ENCODE assay signal across 1 cellular context in the genomic region with DNA sequence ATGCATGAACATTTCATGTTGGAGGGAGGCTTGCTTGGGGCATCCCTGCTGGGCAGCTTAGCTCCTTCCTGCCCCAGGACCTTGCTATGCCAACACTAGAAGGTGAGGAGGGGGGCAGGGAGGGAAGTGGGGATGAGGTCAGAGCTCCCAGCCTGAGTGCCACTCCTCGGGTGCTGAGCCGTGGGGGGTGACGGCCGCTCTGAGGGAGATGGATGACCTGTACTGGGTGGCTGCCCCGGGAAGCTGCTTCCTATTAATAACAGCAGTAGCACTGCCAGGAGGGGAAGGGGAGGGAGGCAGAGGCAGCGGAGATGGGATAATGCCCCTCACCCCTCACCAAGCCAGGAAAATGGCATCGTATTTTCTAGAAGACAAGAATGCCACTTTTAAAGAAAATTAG.
TF ChIP-seq lines count a peak whose summit lies in the region.

No MANE protein-coding gene starts in this region.

TF ChIP-seq in HEK293, 187 proteins besides CTCF, POLR2A, EP300 and RAD21 (continued from another document):
- TF ChIP-seq, protein P1, sequence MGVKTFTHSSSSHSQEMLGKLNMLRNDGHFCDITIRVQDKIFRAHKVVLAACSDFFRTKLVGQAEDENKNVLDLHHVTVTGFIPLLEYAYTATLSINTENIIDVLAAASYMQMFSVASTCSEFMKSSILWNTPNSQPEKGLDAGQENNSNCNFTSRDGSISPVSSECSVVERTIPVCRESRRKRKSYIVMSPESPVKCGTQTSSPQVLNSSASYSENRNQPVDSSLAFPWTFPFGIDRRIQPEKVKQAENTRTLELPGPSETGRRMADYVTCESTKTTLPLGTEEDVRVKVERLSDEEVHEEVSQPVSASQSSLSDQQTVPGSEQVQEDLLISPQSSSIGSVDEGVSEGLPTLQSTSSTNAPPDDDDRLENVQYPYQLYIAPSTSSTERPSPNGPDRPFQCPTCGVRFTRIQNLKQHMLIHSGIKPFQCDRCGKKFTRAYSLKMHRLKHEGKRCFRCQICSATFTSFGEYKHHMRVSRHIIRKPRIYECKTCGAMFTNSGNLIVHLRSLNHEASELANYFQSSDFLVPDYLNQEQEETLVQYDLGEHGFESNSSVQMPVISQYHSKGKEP (tag by site-specific recombination; IDR thresholded peaks at IDR 0.05): no peak
- TF ChIP-seq OSR2 (tag by site-specific recombination; IDR thresholded peaks at IDR 0.05) (peak; percentile 58), ZNF521 (tag by site-specific recombination; IDR thresholded peaks at IDR 0.05) (no peak), KLF9 (tag by site-specific recombination; IDR thresholded peaks at IDR 0.05; ENCODE audit: low read depth) (no peak), ZNF302 (tag by site-specific recombination; IDR thresholded peaks at IDR 0.05; ENCODE audit: low read depth) (no peak), ZNF157 (tag by site-specific recombination; IDR thresholded peaks at IDR 0.05) (no peak)
- TF ChIP-seq, protein P2, sequence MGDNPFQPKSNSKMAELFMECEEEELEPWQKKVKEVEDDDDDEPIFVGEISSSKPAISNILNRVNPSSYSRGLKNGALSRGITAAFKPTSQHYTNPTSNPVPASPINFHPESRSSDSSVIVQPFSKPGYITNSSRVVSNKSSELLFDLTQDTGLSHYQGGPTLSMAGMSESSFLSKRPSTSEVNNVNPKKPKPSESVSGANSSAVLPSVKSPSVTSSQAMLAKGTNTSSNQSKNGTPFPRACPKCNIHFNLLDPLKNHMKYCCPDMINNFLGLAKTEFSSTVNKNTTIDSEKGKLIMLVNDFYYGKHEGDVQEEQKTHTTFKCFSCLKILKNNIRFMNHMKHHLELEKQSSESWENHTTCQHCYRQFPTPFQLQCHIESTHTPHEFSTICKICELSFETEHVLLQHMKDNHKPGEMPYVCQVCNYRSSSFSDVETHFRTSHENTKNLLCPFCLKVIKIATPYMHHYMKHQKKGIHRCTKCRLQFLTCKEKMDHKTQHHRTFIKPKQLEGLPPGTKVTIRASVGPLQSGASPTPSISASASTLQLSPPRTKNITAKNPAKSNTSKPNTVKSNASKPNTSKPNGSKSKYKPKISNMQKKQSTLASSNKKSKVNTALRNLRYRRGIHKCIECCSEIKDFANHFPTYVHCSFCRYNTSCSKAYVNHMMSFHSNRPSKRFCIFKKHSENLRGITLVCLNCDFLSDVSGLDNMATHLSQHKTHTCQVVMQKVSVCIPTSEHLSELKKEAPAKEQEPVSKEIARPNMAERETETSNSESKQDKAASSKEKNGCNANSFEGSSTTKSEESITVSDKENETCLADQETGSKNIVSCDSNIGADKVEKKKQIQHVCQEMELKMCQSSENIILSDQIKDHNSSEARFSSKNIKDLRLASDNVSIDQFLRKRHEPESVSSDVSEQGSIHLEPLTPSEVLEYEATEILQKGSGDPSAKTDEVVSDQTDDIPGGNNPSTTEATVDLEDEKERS (tag by site-specific recombination; IDR thresholded peaks at IDR 0.05): no peak
- TF ChIP-seq, protein P3, sequence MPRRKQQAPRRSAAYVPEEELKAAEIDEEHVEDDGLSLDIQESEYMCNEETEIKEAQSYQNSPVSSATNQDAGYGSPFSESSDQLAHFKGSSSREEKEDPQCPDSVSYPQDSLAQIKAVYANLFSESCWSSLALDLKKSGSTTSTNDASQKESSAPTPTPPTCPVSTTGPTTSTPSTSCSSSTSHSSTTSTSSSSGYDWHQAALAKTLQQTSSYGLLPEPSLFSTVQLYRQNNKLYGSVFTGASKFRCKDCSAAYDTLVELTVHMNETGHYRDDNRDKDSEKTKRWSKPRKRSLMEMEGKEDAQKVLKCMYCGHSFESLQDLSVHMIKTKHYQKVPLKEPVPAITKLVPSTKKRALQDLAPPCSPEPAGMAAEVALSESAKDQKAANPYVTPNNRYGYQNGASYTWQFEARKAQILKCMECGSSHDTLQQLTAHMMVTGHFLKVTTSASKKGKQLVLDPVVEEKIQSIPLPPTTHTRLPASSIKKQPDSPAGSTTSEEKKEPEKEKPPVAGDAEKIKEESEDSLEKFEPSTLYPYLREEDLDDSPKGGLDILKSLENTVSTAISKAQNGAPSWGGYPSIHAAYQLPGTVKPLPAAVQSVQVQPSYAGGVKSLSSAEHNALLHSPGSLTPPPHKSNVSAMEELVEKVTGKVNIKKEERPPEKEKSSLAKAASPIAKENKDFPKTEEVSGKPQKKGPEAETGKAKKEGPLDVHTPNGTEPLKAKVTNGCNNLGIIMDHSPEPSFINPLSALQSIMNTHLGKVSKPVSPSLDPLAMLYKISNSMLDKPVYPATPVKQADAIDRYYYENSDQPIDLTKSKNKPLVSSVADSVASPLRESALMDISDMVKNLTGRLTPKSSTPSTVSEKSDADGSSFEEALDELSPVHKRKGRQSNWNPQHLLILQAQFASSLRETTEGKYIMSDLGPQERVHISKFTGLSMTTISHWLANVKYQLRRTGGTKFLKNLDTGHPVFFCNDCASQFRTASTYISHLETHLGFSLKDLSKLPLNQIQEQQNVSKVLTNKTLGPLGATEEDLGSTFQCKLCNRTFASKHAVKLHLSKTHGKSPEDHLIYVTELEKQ (tag by site-specific recombination; IDR thresholded peaks at IDR 0.05; ENCODE audit: borderline replicate concordance): no peak
- TF ChIP-seq, protein P4, sequence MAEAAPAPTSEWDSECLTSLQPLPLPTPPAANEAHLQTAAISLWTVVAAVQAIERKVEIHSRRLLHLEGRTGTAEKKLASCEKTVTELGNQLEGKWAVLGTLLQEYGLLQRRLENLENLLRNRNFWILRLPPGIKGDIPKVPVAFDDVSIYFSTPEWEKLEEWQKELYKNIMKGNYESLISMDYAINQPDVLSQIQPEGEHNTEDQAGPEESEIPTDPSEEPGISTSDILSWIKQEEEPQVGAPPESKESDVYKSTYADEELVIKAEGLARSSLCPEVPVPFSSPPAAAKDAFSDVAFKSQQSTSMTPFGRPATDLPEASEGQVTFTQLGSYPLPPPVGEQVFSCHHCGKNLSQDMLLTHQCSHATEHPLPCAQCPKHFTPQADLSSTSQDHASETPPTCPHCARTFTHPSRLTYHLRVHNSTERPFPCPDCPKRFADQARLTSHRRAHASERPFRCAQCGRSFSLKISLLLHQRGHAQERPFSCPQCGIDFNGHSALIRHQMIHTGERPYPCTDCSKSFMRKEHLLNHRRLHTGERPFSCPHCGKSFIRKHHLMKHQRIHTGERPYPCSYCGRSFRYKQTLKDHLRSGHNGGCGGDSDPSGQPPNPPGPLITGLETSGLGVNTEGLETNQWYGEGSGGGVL (tag by site-specific recombination; IDR thresholded peaks at IDR 0.05): no peak
